8 cellular contexts compared by ENCODE assay signal in the genomic region with DNA sequence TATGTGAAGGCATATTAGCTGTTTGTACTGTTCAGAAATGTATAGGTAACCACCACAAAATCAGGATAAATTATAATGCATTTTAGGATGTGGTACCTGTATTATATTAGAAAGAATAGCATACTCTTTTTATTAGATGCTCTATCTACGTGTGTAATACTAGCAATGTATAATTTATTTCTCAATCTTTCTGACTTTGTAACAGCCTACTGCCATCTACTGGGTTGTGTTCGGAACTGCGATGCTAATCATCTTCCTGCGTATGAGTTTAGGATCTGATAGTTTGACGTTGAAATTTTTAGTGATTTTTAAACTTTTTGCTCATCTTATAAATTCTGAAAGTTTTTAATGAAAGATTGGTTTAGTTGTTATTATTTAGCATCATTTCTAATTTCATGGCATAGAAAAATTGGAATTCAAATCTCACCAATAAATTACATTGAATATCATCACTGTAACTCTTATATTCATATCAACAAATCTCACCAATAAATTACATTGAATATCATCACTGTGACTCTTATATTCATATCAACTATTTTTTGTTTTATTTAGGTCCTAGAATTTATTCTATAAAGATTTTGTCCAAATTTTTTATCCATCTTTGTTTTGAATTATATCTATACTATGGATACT.
DNase-seq lines count a peak whose midpoint lies in the region; ATAC-seq and TF ChIP-seq lines count a peak whose summit lies in the region.

No MANE protein-coding gene starts in this region.

- no peak overlapping the region for H3K9ac ChIP-seq in mammary epithelial cell (ENCODE audit: insufficient read depth, low read length)

- no TSS peak for BruUV-seq in mammary epithelial cell (replicated peaks; lab: Mats Ljungman, UMichigan)

- 3% methylated on average over 5 of the region's 5 CpGs for WGBS in mammary epithelial cell (ENCODE audit: low coverage, missing lambda C conversion rate)

- H3K9me3 ChIP-seq in mammary epithelial cell (replicated peaks; ENCODE audit: insufficient read depth, low read length) = no peaks in the 10 kb centered on the region

- no peaks in the 10 kb centered on the region for H3K36me3 ChIP-seq in mammary epithelial cell (ENCODE audit: insufficient read depth, low read length)

- H3K4me3 Mint-ChIP-seq in T-helper 2 cell treated with Interferon-gamma antibody and Interleukin-4, amounts not matched to agents 5 μg/mL and 100 μg/mL, for 36 hours = no peak overlapping the region

- H2AFZ ChIP-seq in mammary epithelial cell (ENCODE audit: low read depth, low read length) = no peak overlapping the region

- H3K9me3 Mint-ChIP-seq in T-helper 2 cell treated with Interferon-gamma antibody and Interleukin-4, amounts not matched to agents 5 μg/mL and 100 μg/mL, for 36 hours = no peaks in the 10 kb centered on the region

- CTCF ChIA-PET in mammary epithelial cell (lab: Charles Lee; ENCODE audit: low non-redundant PET) = no interaction called here

- no peak overlapping the region for H3K4me2 ChIP-seq in mammary epithelial cell (ENCODE audit: insufficient read depth, low read depth, low read length)

- no peaks in the 10 kb centered on the region for H3K4me1 ChIP-seq in mammary epithelial cell (ENCODE audit: insufficient read depth, low read length)

- no peaks in the 10 kb centered on the region for H3K4me1 Mint-ChIP-seq in T-helper 2 cell treated with Interferon-gamma antibody and Interleukin-4, amounts not matched to agents 5 μg/mL and 100 μg/mL, for 36 hours (ENCODE audit: low read depth)

- intact Hi-C loops in mammary epithelial cell (cut with micrococcal nuclease) = loop anchor here (1.0 kb wide), 3 partner anchors 63 to 290 kb away; no protein-coding TSS in a partner anchor

- TF ChIP-seq CTCF in NB4 (IDR thresholded peaks at IDR 0.05; ENCODE audit: low read depth, low read length) (peak; percentile 68), mammary epithelial cell (conservative IDR thresholded peaks at IDR 0.05 in 1 of 2, IDR thresholded peaks at IDR 0.05 in 1 of 2; ENCODE audit: extremely low read depth in 1 of 2, insufficient read depth in 1 of 2, low read depth in 1 of 2, low read length in 2 of 2) (peak; percentile 86 to 90)

- H3K36me3 Mint-ChIP-seq in T-helper 2 cell treated with Interferon-gamma antibody and Interleukin-4, amounts not matched to agents 5 μg/mL and 100 μg/mL, for 36 hours (ENCODE audit: low read depth) = no peaks in the 10 kb centered on the region

- H3K27ac ChIP-seq in mammary epithelial cell (ENCODE audit: insufficient read depth, low read depth, low read length) = no peak overlapping the region

- H3K4me3 ChIP-seq in NB4 (ENCODE audit: low read depth, low read length) = no peak overlapping the region
- H3K4me3 ChIP-seq in mammary epithelial cell (replicated peaks in 1 of 3; ENCODE audit: insufficient read depth in 1 of 3, low read depth in 2 of 3, low read length in 3 of 3) = no peak overlapping the region

- in situ Hi-C loops in mammary epithelial cell (cut with MboI; ENCODE audit: low sequenced_read_pairs in 2 of 2) = no loop called here

- no peak for ATAC-seq in HG03565 (IDR thresholded peaks at IDR 0.05; ENCODE audit: unreplicated experiment)

- no peaks in the 10 kb centered on the region for H3K79me2 ChIP-seq in mammary epithelial cell (ENCODE audit: insufficient read depth, low read length)

- H3K27me3 Mint-ChIP-seq in T-helper 2 cell treated with Interferon-gamma antibody and Interleukin-4, amounts not matched to agents 5 μg/mL and 100 μg/mL, for 36 hours (ENCODE audit: low read depth) = no peaks in the 10 kb centered on the region

- DNase-seq in stimulated activated CD4-positive, alpha-beta T cell treated with anti-CD3 and anti-CD28 coated beads, Interleukin-1b, Interleukin-23, amount 100 ng/mL, for 48 hours = peak; percentile 1
- DNase-seq in stimulated activated CD4-positive, alpha-beta T cell treated with anti-CD3 and anti-CD28 coated beads, Interleukin-4, amount 100 ng/mL, for 24 hours = no peak
- DNase-seq in NB4 (ENCODE audit: low read depth) (peak; percentile 38), mammary epithelial cell (peak; percentile 27), lung microvascular endothelial cell (ENCODE audit: low read depth in 2 of 2) (peak; percentile 23 to 39), foreskin melanocyte (no peak)
- DNase-seq in T-helper 2 cell treated with Interferon-gamma antibody and Interleukin-4, amounts not matched to agents 5 μg/mL and 100 μg/mL, for 36 hours (ENCODE audit: low spot score) = no peak

- dilution Hi-C loops in mammary epithelial cell (cut with HindIII; ENCODE audit: low sequenced_read_pairs) = no loop called here

- no peaks in the 10 kb centered on the region for H4K20me1 ChIP-seq in mammary epithelial cell (ENCODE audit: insufficient read depth, low read length)

- H3K27ac Mint-ChIP-seq in T-helper 2 cell treated with Interferon-gamma antibody and Interleukin-4, amounts not matched to agents 5 μg/mL and 100 μg/mL, for 36 hours = no peak overlapping the region

- H3K27me3 ChIP-seq in mammary epithelial cell (ENCODE audit: insufficient read depth, low read length) = no peaks in the 10 kb centered on the region

- TF ChIP-seq POLR2A in NB4 (IDR thresholded peaks at IDR 0.05; ENCODE audit: extremely low read depth, insufficient read length) = no peak

Comparison
In these comparisons a context has a peak if more than half of its experiments do, and no peak if none do; other contexts are left out.
1. DNase-seq: peak in stimulated activated CD4-positive, alpha-beta T cell treated with anti-CD3 and anti-CD28 coated beads, Interleukin-1b, Interleukin-23, amount 100 ng/mL, for 48 hours (single experiment), NB4 (single experiment), mammary epithelial cell (single experiment) and lung microvascular endothelial cell (2 of 2); none in stimulated activated CD4-positive, alpha-beta T cell treated with anti-CD3 and anti-CD28 coated beads, Interleukin-4, amount 100 ng/mL, for 24 hours (single experiment), T-helper 2 cell treated with Interferon-gamma antibody and Interleukin-4, amounts not matched to agents 5 μg/mL and 100 μg/mL, for 36 hours (single experiment) and foreskin melanocyte (single experiment).